Comparison of ENCODE assay signal across 8 cellular contexts in genomic region chr2:104378853-104379374, GRCh38.
DNase-seq lines count a peak whose midpoint lies in the region; ATAC-seq and TF ChIP-seq lines count a peak whose summit lies in the region.

No MANE protein-coding gene starts in this region.

- H3K36me3 Mint-ChIP-seq in endodermal cell (ENCODE audit: low read depth) = no peaks in the 10 kb centered on the region
- H3K36me3 Mint-ChIP-seq in naive thymus-derived CD4-positive, alpha-beta T cell = no peaks in the 10 kb centered on the region

- WGBS in endodermal cell (ENCODE audit: insufficient coverage in 1 of 2, insufficient read length in 1 of 2), 2 experiments = 39 to 59% methylated on average over 2 to 3 of the region's 3 CpGs
- 5 to 11% (median 8%) methylated on average over 3 of the region's 3 CpGs for WGBS in ovary, 3 donors

- H3K9ac ChIP-seq in SK-N-MC (ENCODE audit: insufficient read length) (peak overlapping the region; percentile 65), endodermal cell (ENCODE audit: extremely low read depth, low read length, poor library complexity, severe bottlenecking) (no peak overlapping the region)

- TF ChIP-seq CTCF in AG10803 (conservative IDR thresholded peaks at IDR 0.05; ENCODE audit: low read length) (no peak), endodermal cell (conservative IDR thresholded peaks at IDR 0.05) (no peak), ovary (IDR thresholded peaks at IDR 0.05) (no peak)

- H3K27ac ChIP-seq in SK-N-MC (no peak overlapping the region), endodermal cell (ENCODE audit: low read depth, low read length) (no peak overlapping the region), ovary (no peak overlapping the region)
- peak overlapping the region; percentile 64 for H3K27ac ChIP-seq in naive thymus-derived CD4-positive, alpha-beta T cell (ENCODE audit: low read depth, low read length)
- H3K27ac ChIP-seq in effector memory CD4-positive, alpha-beta T cell (ENCODE audit: insufficient read depth, low read length, poor library complexity, severe bottlenecking) = no peak overlapping the region

- peaks cover 7% of the 10 kb centered on the region for H3K27me3 Mint-ChIP-seq in endodermal cell (ENCODE audit: insufficient read depth)
- no peaks in the 10 kb centered on the region for H3K27me3 Mint-ChIP-seq in naive thymus-derived CD4-positive, alpha-beta T cell

- no peaks in the 10 kb centered on the region for H3K9me3 Mint-ChIP-seq in endodermal cell
- peaks cover 0 to 1% (median 0%) of the 10 kb centered on the region in 11 donors for H3K9me3 Mint-ChIP-seq in naive thymus-derived CD4-positive, alpha-beta T cell

- H3K27me3 ChIP-seq in endodermal cell (ENCODE audit: control insufficient read depth, insufficient read depth, low read length, poor library complexity, severe bottlenecking) = no peaks in the 10 kb centered on the region
- no peaks in the 10 kb centered on the region for H3K27me3 ChIP-seq in naive thymus-derived CD4-positive, alpha-beta T cell (ENCODE audit: control insufficient read depth in 2 of 2, insufficient read depth in 2 of 2, low read length in 2 of 2)
- H3K27me3 ChIP-seq in effector memory CD4-positive, alpha-beta T cell (replicated peaks; ENCODE audit: control insufficient read depth, insufficient read depth, low read length, poor library complexity, severe bottlenecking) = no peaks in the 10 kb centered on the region
- H3K27me3 ChIP-seq in ovary = no peaks in the 10 kb centered on the region

- H3K4me3 ChIP-seq in AG10803 (ENCODE audit: low read length) (peak overlapping the region; percentile 61), SK-N-MC (peak overlapping the region; percentile 81), endodermal cell (ENCODE audit: low read length) (peak overlapping the region; percentile 81), ovary (no peak overlapping the region)
- peak overlapping the region; percentile 66 for H3K4me3 ChIP-seq in naive thymus-derived CD4-positive, alpha-beta T cell (ENCODE audit: low read length)
- H3K4me3 ChIP-seq in effector memory CD4-positive, alpha-beta T cell (ENCODE audit: insufficient read depth, low read depth, low read length, poor library complexity, severe bottlenecking) = no peak overlapping the region

- H3K4me1 ChIP-seq in endodermal cell (ENCODE audit: control insufficient read depth, insufficient read depth, low read length) (no peaks in the 10 kb centered on the region), ovary (ENCODE audit: insufficient read depth) (no peaks in the 10 kb centered on the region)
- H3K4me1 ChIP-seq in naive thymus-derived CD4-positive, alpha-beta T cell (ENCODE audit: control insufficient read depth in 2 of 2, insufficient read depth in 2 of 2, low read length in 2 of 2) = peaks cover 0 to 6% of the 10 kb centered on the region in 2 donors
- no peaks in the 10 kb centered on the region for H3K4me1 ChIP-seq in effector memory CD4-positive, alpha-beta T cell (ENCODE audit: control insufficient read depth, insufficient read depth, low read length, poor library complexity, severe bottlenecking)

- no peaks in the 10 kb centered on the region for H3K9me3 ChIP-seq in SK-N-MC (ENCODE audit: low read depth, low read length)
- H3K9me3 ChIP-seq in endodermal cell (ENCODE audit: control insufficient read depth, low read length) = no peaks in the 10 kb centered on the region
- no peaks in the 10 kb centered on the region for H3K9me3 ChIP-seq in naive thymus-derived CD4-positive, alpha-beta T cell (ENCODE audit: control insufficient read depth in 2 of 3, low read length in 3 of 3)
- no peaks in the 10 kb centered on the region for H3K9me3 ChIP-seq in effector memory CD4-positive, alpha-beta T cell (ENCODE audit: control insufficient read depth, low read length)
- H3K9me3 ChIP-seq in ovary = no peaks in the 10 kb centered on the region

- CTCF ChIA-PET in naive thymus-derived CD4-positive, alpha-beta T cell (lab: Charles Lee) = no interaction called here

- no peak for TF ChIP-seq POLR2A in ovary (IDR thresholded peaks at IDR 0.05)

- peak; percentile 56 for DNase-seq in AG10803 (ENCODE audit: low read depth)
- peak; percentile 36 for DNase-seq in HT1080 (ENCODE audit: low read depth)
- DNase-seq in SK-N-MC (ENCODE audit: low read depth, low spot score) = peak; percentile 22
- peak; percentile 80 for DNase-seq in endodermal cell
- DNase-seq in naive thymus-derived CD4-positive, alpha-beta T cell = peak in 7 of 9 donors; percentile 14 to 68 (median 63)
- DNase-seq in effector memory CD4-positive, alpha-beta T cell = no peak
- no peak for DNase-seq in ovary

- H3K4me3 Mint-ChIP-seq in endodermal cell = peak overlapping the region; percentile 65
- H3K4me3 Mint-ChIP-seq in naive thymus-derived CD4-positive, alpha-beta T cell = peak overlapping the region; percentile 78 to 97 (median 92)

- H3K4me1 Mint-ChIP-seq in endodermal cell = peaks cover 5% of the 10 kb centered on the region
- peaks cover 8 to 22% (median 20%) of the 10 kb centered on the region in 7 donors for H3K4me1 Mint-ChIP-seq in naive thymus-derived CD4-positive, alpha-beta T cell

- POLR2A ChIA-PET in naive thymus-derived CD4-positive, alpha-beta T cell (lab: Charles Lee) = no interaction called here

- peak overlapping the region; percentile 90 for H3K27ac Mint-ChIP-seq in endodermal cell
- peak overlapping the region; percentile 80 to 97 (median 95) for H3K27ac Mint-ChIP-seq in naive thymus-derived CD4-positive, alpha-beta T cell

- H3K36me3 ChIP-seq in SK-N-MC (ENCODE audit: insufficient read depth, low read length) (no peaks in the 10 kb centered on the region), endodermal cell (ENCODE audit: control insufficient read depth, insufficient read depth, low read length) (no peaks in the 10 kb centered on the region), ovary (no peaks in the 10 kb centered on the region)
- H3K36me3 ChIP-seq in naive thymus-derived CD4-positive, alpha-beta T cell (ENCODE audit: control insufficient read depth in 2 of 3, insufficient read depth in 3 of 3, low read length in 3 of 3) = no peaks in the 10 kb centered on the region
- no peaks in the 10 kb centered on the region for H3K36me3 ChIP-seq in effector memory CD4-positive, alpha-beta T cell (ENCODE audit: control insufficient read depth, insufficient read depth, low read length)

- intact Hi-C loops in naive thymus-derived CD4-positive, alpha-beta T cell (cut with micrococcal nuclease) = loop anchor here in 1 of 2 donors (2.0 kb wide), 1 partner anchor 658 kb away; no protein-coding TSS in a partner anchor
- intact Hi-C loops in ovary (cut with DNase I) = no loop called here

- TF ChIP-seq EP300 in ovary (IDR thresholded peaks at IDR 0.05) = no peak

- peak; percentile 93 for ATAC-seq in GM18502 (IDR thresholded peaks at IDR 0.05; ENCODE audit: poor library complexity, unreplicated experiment)
- ATAC-seq in naive thymus-derived CD4-positive, alpha-beta T cell = peak; percentile 80

Comparison
In these comparisons a context has a peak if more than half of its experiments do, and no peak if none do; other contexts are left out.
1. DNase-seq: peak in AG10803 (single experiment), HT1080 (single experiment), SK-N-MC (single experiment), endodermal cell (single experiment) and naive thymus-derived CD4-positive, alpha-beta T cell (7 of 9); none in effector memory CD4-positive, alpha-beta T cell (0 of 3) and ovary (0 of 5).
2. H3K4me3 ChIP-seq: peak in AG10803 (single experiment), SK-N-MC (single experiment), endodermal cell (single experiment) and naive thymus-derived CD4-positive, alpha-beta T cell (single experiment); none in effector memory CD4-positive, alpha-beta T cell (single experiment) and ovary (single experiment).